ENCODE assay signal across 16 cellular contexts in genomic region chr10:35470967-35471366, GRCh38.
DNase-seq lines count a peak whose midpoint lies in the region; ATAC-seq, FAIRE-seq and TF ChIP-seq lines count a peak whose summit lies in the region.
"Had no signal": no experiment of that assay in that cellular context is flagged by ENCODE, and none has a peak within 500 bp of the region (broad histone marks: within the 10 kb centered on the region; RNA-seq: fewer than 3 reads in every experiment).

No MANE protein-coding gene starts in this region.

- TF ChIP-seq EP300 in K562 (IDR thresholded peaks at IDR 0.05; ENCODE audit: low read length) = no peak

- BruUV-seq in K562 (replicated peaks; lab: Mats Ljungman, UMichigan) = no TSS peak

- POLR2A ChIA-PET in K562 (lab: Yijun Ruan, JAX) = no interaction called here

- H3K9me3 ChIP-seq in K562 (replicated peaks; ENCODE audit: control insufficient read depth, insufficient read depth, low read depth, low read length) = peaks cover 2% of the 10 kb centered on the region; the same call in 1 of the 2 replicates
- H3K9me3 ChIP-seq in mesodermal cell (ENCODE audit: control insufficient read depth, low read length) = no peaks in the 10 kb centered on the region

- H3K9me1 ChIP-seq in K562 (ENCODE audit: control insufficient read depth, insufficient read depth, low read length) = peaks cover 7% of the 10 kb centered on the region

- H3K9ac ChIP-seq in K562 (ENCODE audit: insufficient read depth in 1 of 2, low read depth in 2 of 2, low read length in 2 of 2) = no peak overlapping the region

- CTCF ChIA-PET in K562 (lab: Yijun Ruan, JAX; ENCODE audit: low intra/inter-chr PET ratio) = no interaction called here

- no peak overlapping the region for H3K4me2 ChIP-seq in K562 (ENCODE audit: insufficient read depth, low read length)
- H3K4me2 ChIP-seq: PC-9 had no signal

- H4K20me1 ChIP-seq in K562 (replicated peaks; ENCODE audit: control insufficient read depth, insufficient read depth, low read length) = peaks cover 14% of the 10 kb centered on the region

- TF ChIP-seq RAD21 in K562 (CRISPR knock-in tag; conservative IDR thresholded peaks at IDR 0.05 in 1 of 2, IDR thresholded peaks at IDR 0.05 in 1 of 2) = no peak

- ATAC-seq in left ventricle myocardium superior (peak; percentile 6), Right ventricle myocardium inferior (no peak), K562 (no peak)

- H3K4me1 ChIP-seq in K562 (replicated peaks in 1 of 2; ENCODE audit: control insufficient read depth in 2 of 2, insufficient read depth in 2 of 2, low read length in 2 of 2) = peaks cover 5 to 37% of the 10 kb centered on the region in 2 experiments
- peaks cover 17% of the 10 kb centered on the region for H3K4me1 ChIP-seq in mesodermal cell (ENCODE audit: control insufficient read depth, insufficient read depth, low read length, poor library complexity, severe bottlenecking)

- H3K79me2 ChIP-seq in K562 (ENCODE audit: control insufficient read depth, insufficient read depth, low read length) = peaks cover 75% of the 10 kb centered on the region

- H3K27ac ChIP-seq in K562 (ENCODE audit: extremely low read depth, low read depth, low read length) (no peak overlapping the region), mesodermal cell (ENCODE audit: low read depth, low read length, severe bottlenecking) (peak overlapping the region; percentile 49), temporal lobe (ENCODE audit: low read depth, low read length) (peak overlapping the region; percentile 75)
- H3K27ac ChIP-seq: PC-9 had no signal

- H3K4me3 ChIP-seq in K562 (no peak overlapping the region), mesodermal cell (ENCODE audit: extremely low read depth, insufficient read depth, low read length, poor library complexity, severe bottlenecking) (no peak overlapping the region)
- H3K4me3 ChIP-seq: PC-9 had no signal

- FAIRE-seq in K562 (lab: Jason Lieb, UNC) (no peak), H54 (lab: Jason Lieb, UNC) (no peak)
- FAIRE-seq: GM12891 had no signal

- TF ChIP-seq CTCF in K562 (IDR thresholded peaks at IDR 0.05 in 2 of 3, conservative IDR thresholded peaks at IDR 0.05 in 1 of 3; ENCODE audit: insufficient read depth in 2 of 3, low read depth in 1 of 3, low read length in 3 of 3) = no peak

- 66% methylated on average over 5 of the region's 5 CpGs for WGBS in K562 (ENCODE audit: insufficient coverage, low coverage, missing lambda C conversion rate)
- WGBS in mesodermal cell (ENCODE audit: insufficient coverage in 2 of 2), 2 experiments = no CpG with 5 or more reads among the region's 5 CpGs

- no peak for DNase-seq in left ventricle myocardium superior
- no peak for DNase-seq in Right ventricle myocardium inferior (ENCODE audit: missing footprints)
- DNase-seq in K562 (ENCODE audit: extremely low read depth in 1 of 4, low spot score in 3 of 4) = no peak
- DNase-seq in activated CD4-positive, alpha-beta T cell treated with anti-CD3 and anti-CD28 coated beads for 4 hours = no peak
- no peak for DNase-seq in NK-92 (lab: John Stamatoyannopoulos, UW; ENCODE audit: unreplicated experiment)
- no peak for DNase-seq in H54 (ENCODE audit: insufficient read length, low spot score)
- DNase-seq: ACHN; CD4-positive, alpha-beta memory T cell; DMS79; HCEC 1CT; NCI-H1436 treated with DMSO at 0.1 percent for 48 hours; NCI-H2107; PC-9 had no signal

- H2AFZ ChIP-seq in K562 (ENCODE audit: low read depth, low read length) = no peak overlapping the region
- H2AFZ ChIP-seq: PC-9 had no signal

- no peak for TF ChIP-seq POLR2A in K562 (conservative IDR thresholded peaks at IDR 0.05)
- TF ChIP-seq POLR2A in H54 (IDR thresholded peaks at IDR 0.05; ENCODE audit: low read depth, low read length) = no peak

- intact Hi-C loops in left ventricle myocardium superior (cut with micrococcal nuclease) (no loop called here), Right ventricle myocardium inferior (cut with DNase I) (no loop called here), K562 (cut with micrococcal nuclease) (no loop called here)

- in situ Hi-C loops in K562 (cut with MboI) = no loop called here

- no peaks in the 10 kb centered on the region for H3K27me3 ChIP-seq in K562 (ENCODE audit: control insufficient read depth in 2 of 2, insufficient read depth in 2 of 2, low read length in 2 of 2)

- H3K36me3 ChIP-seq in K562 (ENCODE audit: control insufficient read depth, insufficient read depth, low read length) = no peaks in the 10 kb centered on the region
- peaks cover 4% of the 10 kb centered on the region for H3K36me3 ChIP-seq in mesodermal cell (ENCODE audit: control insufficient read depth, insufficient read depth, low read length)

TF ChIP-seq in K562, 482 proteins besides CTCF, POLR2A, EP300 and RAD21:
- no peak for TF ChIP-seq RFX5 (IDR thresholded peaks at IDR 0.05; ENCODE audit: low read depth, low read length)
- TF ChIP-seq MEIS2 (IDR thresholded peaks at IDR 0.05; ENCODE audit: partially characterized antibody) = peak; percentile 57
- no peak for TF ChIP-seq ZNF699 (CRISPR knock-in tag; IDR thresholded peaks at IDR 0.05; ENCODE audit: insufficient replicate concordance)
- peak; percentile 52 for TF ChIP-seq PKNOX1 (IDR thresholded peaks at IDR 0.05)
- TF ChIP-seq PBX2 (CRISPR knock-in tag; IDR thresholded peaks at IDR 0.05; ENCODE audit: low read depth) = no peak
- peak; percentile 49; the same call in 1 of the 2 replicates for TF ChIP-seq PBX2 (tag; conservative IDR thresholded peaks at IDR 0.05; ENCODE audit: low read depth)
